In genomic region chr13:46211521-46212351, GRCh38 we compare ENCODE assay signal across 8 cellular contexts. TPM values are rescaled to one million over a fixed set of nuclear protein-coding genes. Genes with fewer than 3 reads are reported as not detected.
DNase-seq lines count a peak whose midpoint lies in the region; FAIRE-seq and TF ChIP-seq lines count a peak whose summit lies in the region.

TSS of gene LRRC63 (plus strand) at chr13:46211928. CDS start at chr13:46213035, 1,107 bp downstream.

- intact Hi-C loops in breast epithelium (cut with DNase I; ENCODE audit: low total_unique reads), result no loop called here

- H3K4me1 ChIP-seq in breast epithelium, result no peaks in the 10 kb centered on the region

- H3K27ac ChIP-seq in VCaP (peak within 1 kb of the TSS; percentile 82), breast epithelium (peak within 1 kb of the TSS; percentile 2 to 23)

- H3K27me3 ChIP-seq in breast epithelium, result no peaks in the 10 kb centered on the region

- no peaks in the 10 kb centered on the region for H3K9me3 ChIP-seq in breast epithelium

- TF ChIP-seq POLR2A in GM12891 (IDR thresholded peaks at IDR 0.05; ENCODE audit: low read depth, low read length) (no peak), NB4 (IDR thresholded peaks at IDR 0.05; ENCODE audit: extremely low read depth, insufficient read length) (peak; percentile 46), breast epithelium (IDR thresholded peaks at IDR 0.05) (no peak)

- no peak within 1 kb of the TSS; the same call in 1 of the 2 replicates for H3K27ac Mint-ChIP-seq in HFFc6

- peak within 1 kb of the TSS; percentile 81 for H3K4me3 ChIP-seq in NB4 (ENCODE audit: low read depth, low read length)
- peak within 1 kb of the TSS; percentile 45 to 68 (median 55) for H3K4me3 ChIP-seq in breast epithelium

- no peaks in the 10 kb centered on the region for H3K36me3 Mint-ChIP-seq in HFFc6 (ENCODE audit: low read depth)

- peak; percentile 59 for DNase-seq in GM12891 (ENCODE audit: insufficient read length, low spot score)
- DNase-seq in HFFc6, result peak; percentile 25
- peak; percentile 92 for DNase-seq in NB4 (ENCODE audit: low read depth)
- DNase-seq in breast epithelium (ENCODE audit: low spot score in 2 of 2), result peak; percentile 54 to 70
- peak; percentile 76 for DNase-seq in inferior parietal cortex (ENCODE audit: extremely low spot score)
- DNase-seq in stimulated activated CD4-positive, alpha-beta T cell treated with anti-CD3 and anti-CD28 coated beads, Interleukin-12 subunit alpha, Interleukin-12 subunit beta, amount 100 ng/mL, for 4 hours, result peak; percentile 79
- DNase-seq in NCI-H2171 treated with DMSO at 0.1 percent for 48 hours (lab: John Stamatoyannopoulos, UW), result no peak

- peak; percentile 94 for FAIRE-seq in GM12891 (lab: Jason Lieb, UNC)

- H3K4me1 Mint-ChIP-seq in HFFc6 (ENCODE audit: low read depth), result peaks cover 14% of the 10 kb centered on the region

- H3K9me3 Mint-ChIP-seq in HFFc6, result no peaks in the 10 kb centered on the region

- H3K36me3 ChIP-seq in breast epithelium, result no peaks in the 10 kb centered on the region

- H3K4me3 Mint-ChIP-seq in HFFc6, result peak within 1 kb of the TSS; percentile 84

- H3K27me3 Mint-ChIP-seq in HFFc6 (ENCODE audit: insufficient read depth), result peaks cover 9% of the 10 kb centered on the region

- TF ChIP-seq CTCF in HFFc6 (IDR thresholded peaks at IDR 0.05) (no peak), NB4 (IDR thresholded peaks at IDR 0.05; ENCODE audit: low read depth, low read length) (no peak), VCaP (conservative IDR thresholded peaks at IDR 0.05) (no peak), breast epithelium (IDR thresholded peaks at IDR 0.05) (no peak)

TF ChIP-seq in GM12891, 5 proteins besides CTCF, POLR2A, EP300 and RAD21:
- TF ChIP-seq SPI1 (IDR thresholded peaks at IDR 0.05; ENCODE audit: low read depth, low read length) (no peak), PAX5 (IDR thresholded peaks at IDR 0.05; ENCODE audit: insufficient read depth, low read length, severe bottlenecking) (no peak), POU2F2 (IDR thresholded peaks at IDR 0.05; ENCODE audit: low read depth, low read length) (peak; percentile 28; the same call in 1 of the 2 replicates), POLR2AphosphoS5 (IDR thresholded peaks at IDR 0.05; ENCODE audit: low read depth, low read length) (no peak), TAF1 (IDR thresholded peaks at IDR 0.05; ENCODE audit: low read depth, low read length) (no peak)

RNA-seq across cellular contexts. Expression of gene LRRC63, which starts in this region (rescaled TPM):
- polyA plus RNA-seq in GM12891 (2012; ENCODE audit: low read depth, missing spikeins), result 0.24 TPM
- not detected for total RNA-seq in HFFc6 (2021; fragmentation: NEBNext Ultra II Directional; extraction: Animal tissue kit (Norgen Biotek cat#: 25700))
- total RNA-seq in breast epithelium, result under 1 TPM; 0.15 to 0.33 (median 0.16) TPM

Comparison
In these comparisons a context has a peak if more than half of its experiments do, and no peak if none do; other contexts are left out.
1. Peak in DNase-seq in HFFc6; RNA of the gene not detected or under 1 TPM.
2. Peak in DNase-seq, H3K4me3 ChIP-seq and H3K27ac ChIP-seq in breast epithelium; RNA of the gene not detected or under 1 TPM.